ENCODE assay signal across 8 cellular contexts in genomic region chrX:41332988-41333743, GRCh38. TPM values are rescaled to one million over a fixed set of nuclear protein-coding genes. Genes with fewer than 3 reads are reported as not detected.
DNase-seq lines count a peak whose midpoint lies in the region; ATAC-seq and TF ChIP-seq lines count a peak whose summit lies in the region.

No MANE protein-coding gene starts in this region.

- H3K4me1 ChIP-seq in foreskin keratinocyte, result peaks cover 15% of the 10 kb centered on the region
- H3K4me1 ChIP-seq in neuron (ENCODE audit: insufficient read depth, low read length), result peaks cover 15% of the 10 kb centered on the region

- H3K27me3 ChIP-seq in H7 (ENCODE audit: control insufficient read depth, insufficient read depth, low read length) (no peaks in the 10 kb centered on the region), MG63 (no peaks in the 10 kb centered on the region), foreskin keratinocyte (no peaks in the 10 kb centered on the region), neuron (ENCODE audit: insufficient read depth, low read length) (no peaks in the 10 kb centered on the region)

- peak overlapping the region; percentile 73 for H3K4me3 ChIP-seq in H7 (ENCODE audit: insufficient read depth, low read depth, low read length)
- H3K4me3 ChIP-seq in MG63, result peak overlapping the region; percentile 94
- H3K4me3 ChIP-seq in neuron (ENCODE audit: low read length), result peak overlapping the region; percentile 72

- H3K9me3 ChIP-seq in MG63 (no peaks in the 10 kb centered on the region), neuron (ENCODE audit: low read length) (no peaks in the 10 kb centered on the region)

- peaks cover 1% of the 10 kb centered on the region for H3K36me3 ChIP-seq in H7 (replicated peaks; ENCODE audit: control insufficient read depth, insufficient read depth, low read length)
- peaks cover 13% of the 10 kb centered on the region for H3K36me3 ChIP-seq in MG63
- no peaks in the 10 kb centered on the region for H3K36me3 ChIP-seq in neuron (ENCODE audit: insufficient read depth, low read length)

- no peak for TF ChIP-seq CTCF in foreskin keratinocyte (conservative IDR thresholded peaks at IDR 0.05)

- peak; percentile 61 for ATAC-seq in foreskin keratinocyte

- peak overlapping the region; percentile 97 for H3K27ac ChIP-seq in foreskin keratinocyte

- DNase-seq in Daoy (ENCODE audit: low read depth), result peak; percentile 91
- peak; percentile 94 for DNase-seq in H7
- peak; percentile 87 for DNase-seq in MG63
- peak; percentile 45 for DNase-seq in SIG-M5 (lab: John Stamatoyannopoulos, UW)
- peak; percentile 89 for DNase-seq in activated gamma-delta T cell treated with anti-CD3 and anti-CD28 coated beads, Interleukin-2, amount 50 U/mL, for 16 hours (ENCODE audit: low read depth)
- DNase-seq in foreskin keratinocyte, result peak; percentile 70 to 76
- peak; percentile 57 for DNase-seq in stromal cell of bone marrow (ENCODE audit: low read depth)

- peak overlapping the region; percentile 6 for H2AFZ ChIP-seq in neuron (ENCODE audit: low read depth, low read length)

RNA-seq across cellular contexts. Expression of gene DDX3X, which starts 0.8 kb away (rescaled TPM):
- total RNA-seq in Daoy (2014; rRNA removed; shearing (Covaris generic)), result 181 and 219 TPM in 2 replicates
- 186 and 198 TPM in 2 replicates for total RNA-seq in H7 (2014; rRNA removed; shearing (Covaris generic))
- 94.9 and 143 TPM in 2 replicates for total RNA-seq in MG63 (2014; rRNA removed; shearing (Covaris generic); ENCODE audit: low replicate concordance)
- 116 and 135 TPM in 2 replicates for total RNA-seq in foreskin keratinocyte
- polyA plus RNA-seq in foreskin keratinocyte, result 30.0 and 36.8 TPM in 2 replicates

Comparison
In these comparisons a context has a peak if more than half of its experiments do, and no peak if none do; other contexts are left out.
1. Peak in every context shown above with its lines: DNase-seq, ATAC-seq, H3K4me3 ChIP-seq and H3K27ac ChIP-seq.